Comparison of ENCODE assay signal across 17 cellular contexts in the genomic region with DNA sequence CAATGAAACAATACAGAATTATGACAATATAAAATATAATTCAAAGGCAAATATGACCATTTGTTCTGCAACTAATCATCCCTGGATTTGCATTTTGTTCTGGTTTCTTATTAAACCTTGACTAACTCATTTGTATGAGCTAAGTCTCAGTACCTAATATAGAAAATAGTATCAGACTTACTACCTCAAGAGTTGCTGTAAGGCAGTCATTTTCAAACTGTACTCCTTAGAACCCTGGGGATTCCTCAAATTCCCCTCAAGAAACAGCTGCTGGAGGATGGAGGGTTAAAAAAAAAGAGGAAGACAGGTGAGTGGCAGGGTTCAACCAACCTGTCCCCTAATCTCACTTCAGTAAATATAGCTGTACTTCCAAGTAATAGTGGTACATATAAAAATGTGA. TPM values are rescaled to one million over a fixed set of nuclear protein-coding genes. Genes with fewer than 3 reads are reported as not detected.
DNase-seq lines count a peak whose midpoint lies in the region; ATAC-seq and TF ChIP-seq lines count a peak whose summit lies in the region.
"Had no signal": no experiment of that assay in that cellular context is flagged by ENCODE, and none has a peak within 500 bp of the region (broad histone marks: within the 10 kb centered on the region; RNA-seq: fewer than 3 reads in every experiment).

No MANE protein-coding gene starts in this region.

- H3K9ac ChIP-seq in OCI-LY3 (ENCODE audit: low read length) = no peak overlapping the region

- H3K9me3 Mint-ChIP-seq in activated CD4-positive, alpha-beta T cell treated with anti-CD3 and anti-CD28 coated beads, Interleukin-2, amount 10 ng/mL, durations not matched to agents 24 days and 14 days = no peaks in the 10 kb centered on the region
- H3K9me3 Mint-ChIP-seq: CD4-positive, alpha-beta memory T cell; H9 had no signal

- peak overlapping the region; percentile 75 for H3K27ac ChIP-seq in OCI-LY3 (ENCODE audit: low read length)
- H3K27ac ChIP-seq in WERI-Rb-1 = no peak overlapping the region
- H3K27ac ChIP-seq: PC-9 had no signal

- peaks cover 53% of the 10 kb centered on the region for H3K36me3 Mint-ChIP-seq in activated CD4-positive, alpha-beta T cell treated with anti-CD3 and anti-CD28 coated beads, Interleukin-2, amount 10 ng/mL, durations not matched to agents 24 days and 14 days (ENCODE audit: low read depth)

- no peaks in the 10 kb centered on the region for H3K9me3 ChIP-seq in OCI-LY3 (ENCODE audit: insufficient read depth, low read length)
- H3K9me3 ChIP-seq in WERI-Rb-1 (ENCODE audit: severe bottlenecking) = no peaks in the 10 kb centered on the region

- TF ChIP-seq CTCF in OCI-LY3 (IDR thresholded peaks at IDR 0.05; ENCODE audit: low read depth, low read length) (no peak), WERI-Rb-1 (IDR thresholded peaks at IDR 0.05; ENCODE audit: low read depth, low read length) (no peak)

- H3K4me1 Mint-ChIP-seq in activated CD4-positive, alpha-beta T cell treated with anti-CD3 and anti-CD28 coated beads, Interleukin-2, amount 10 ng/mL, durations not matched to agents 24 days and 14 days = peaks cover 5% of the 10 kb centered on the region

- H3K27me3 ChIP-seq in OCI-LY3 (ENCODE audit: low read depth, low read length) (no peaks in the 10 kb centered on the region), WERI-Rb-1 (ENCODE audit: insufficient read depth, low read depth, severe bottlenecking) (no peaks in the 10 kb centered on the region)

- no peak overlapping the region for H2AFZ ChIP-seq in OCI-LY3 (ENCODE audit: low read depth, low read length)
- H2AFZ ChIP-seq: PC-9 had no signal

- peaks cover 33% of the 10 kb centered on the region for H3K4me1 ChIP-seq in OCI-LY3 (ENCODE audit: low read length)

- intact Hi-C loops in activated CD4-positive, alpha-beta T cell treated with anti-CD3 and anti-CD28 coated beads, Interleukin-2, amount 10 ng/mL, durations not matched to agents 24 days and 14 days (cut with micrococcal nuclease) = no loop called here

- H3K79me2 ChIP-seq in OCI-LY3 (ENCODE audit: low read length) = peaks cover 13% of the 10 kb centered on the region

- no peak overlapping the region for H3K27ac Mint-ChIP-seq in activated CD4-positive, alpha-beta T cell treated with anti-CD3 and anti-CD28 coated beads, Interleukin-2, amount 10 ng/mL, durations not matched to agents 24 days and 14 days

- no peaks in the 10 kb centered on the region for H3K27me3 Mint-ChIP-seq in activated CD4-positive, alpha-beta T cell treated with anti-CD3 and anti-CD28 coated beads, Interleukin-2, amount 10 ng/mL, durations not matched to agents 24 days and 14 days
- H3K27me3 Mint-ChIP-seq: CD4-positive, alpha-beta memory T cell had no signal

- H3K4me3 Mint-ChIP-seq in activated CD4-positive, alpha-beta T cell treated with anti-CD3 and anti-CD28 coated beads, Interleukin-2, amount 10 ng/mL, durations not matched to agents 24 days and 14 days = no peak overlapping the region
- H3K4me3 Mint-ChIP-seq: CD4-positive, alpha-beta memory T cell; H9 had no signal

- H4K20me1 ChIP-seq in OCI-LY3 (ENCODE audit: insufficient read depth, low read length) = no peaks in the 10 kb centered on the region

- peak overlapping the region; percentile 45 for H3K4me2 ChIP-seq in OCI-LY3 (ENCODE audit: low read length)
- H3K4me2 ChIP-seq: PC-9 had no signal

- DNase-seq in activated CD4-positive, alpha-beta T cell treated with anti-CD3 and anti-CD28 coated beads, Interleukin-2, amount 10 ng/mL, durations not matched to agents 24 days and 14 days = no peak
- no peak for DNase-seq in WERI-Rb-1
- DNase-seq in NCI-H345 treated with DMSO at 0.1 percent for 48 hours (lab: John Stamatoyannopoulos, UW; ENCODE audit: unreplicated experiment) = no peak
- DNase-seq: Calu3; CD4-positive, alpha-beta memory T cell; H9; NCI-H187; NCI-H2171; NCI-H446 treated with DMSO at 0.1 percent for 48 hours; NCI-H748 treated with DMSO at 0.1 percent for 48 hours; PC-9; SW 1271 had no signal

- H3K4me3 ChIP-seq in OCI-LY3 (ENCODE audit: low read length) = no peak overlapping the region
- H3K4me3 ChIP-seq in WERI-Rb-1 (ENCODE audit: low read depth, low read length) = no peak overlapping the region
- H3K4me3 ChIP-seq: PC-9 had no signal

- ATAC-seq in GM18502 (IDR thresholded peaks at IDR 0.05; ENCODE audit: poor library complexity, unreplicated experiment) = peak; percentile 67
- peak; percentile 49 for ATAC-seq in GM21423 (IDR thresholded peaks at IDR 0.05; ENCODE audit: unreplicated experiment)
- ATAC-seq in HG02759 (IDR thresholded peaks at IDR 0.05; ENCODE audit: unreplicated experiment) = peak; percentile 55
- no peak for ATAC-seq in HG02970 (IDR thresholded peaks at IDR 0.05; ENCODE audit: low FRiP score, unreplicated experiment)

- H3K36me3 ChIP-seq in OCI-LY3 (replicated peaks; ENCODE audit: low read depth, low read length) (peaks cover 46% of the 10 kb centered on the region), WERI-Rb-1 (peaks cover 74% of the 10 kb centered on the region)

RNA-seq across cellular contexts. Expression of gene ZBTB11, which starts 11.1 kb away (rescaled TPM):
- 29.0 and 30.2 TPM in 2 replicates for total RNA-seq in activated CD4-positive, alpha-beta T cell treated with anti-CD3 and anti-CD28 coated beads, Interleukin-2, amount 10 ng/mL, durations not matched to agents 24 days and 14 days

RNA-seq across cellular contexts. Expression of gene RPL24, which starts 20.7 kb away (rescaled TPM):
- total RNA-seq in activated CD4-positive, alpha-beta T cell treated with anti-CD3 and anti-CD28 coated beads, Interleukin-2, amount 10 ng/mL, durations not matched to agents 24 days and 14 days = 1,569 and 1,570 TPM in 2 replicates

RNA-seq across cellular contexts. Expression of gene CEP97, which starts 58.6 kb away (rescaled TPM):
- total RNA-seq in activated CD4-positive, alpha-beta T cell treated with anti-CD3 and anti-CD28 coated beads, Interleukin-2, amount 10 ng/mL, durations not matched to agents 24 days and 14 days = 20.3 and 22.8 TPM in 2 replicates
